Comparison of ENCODE assay signal across 8 cellular contexts in the genomic region with DNA sequence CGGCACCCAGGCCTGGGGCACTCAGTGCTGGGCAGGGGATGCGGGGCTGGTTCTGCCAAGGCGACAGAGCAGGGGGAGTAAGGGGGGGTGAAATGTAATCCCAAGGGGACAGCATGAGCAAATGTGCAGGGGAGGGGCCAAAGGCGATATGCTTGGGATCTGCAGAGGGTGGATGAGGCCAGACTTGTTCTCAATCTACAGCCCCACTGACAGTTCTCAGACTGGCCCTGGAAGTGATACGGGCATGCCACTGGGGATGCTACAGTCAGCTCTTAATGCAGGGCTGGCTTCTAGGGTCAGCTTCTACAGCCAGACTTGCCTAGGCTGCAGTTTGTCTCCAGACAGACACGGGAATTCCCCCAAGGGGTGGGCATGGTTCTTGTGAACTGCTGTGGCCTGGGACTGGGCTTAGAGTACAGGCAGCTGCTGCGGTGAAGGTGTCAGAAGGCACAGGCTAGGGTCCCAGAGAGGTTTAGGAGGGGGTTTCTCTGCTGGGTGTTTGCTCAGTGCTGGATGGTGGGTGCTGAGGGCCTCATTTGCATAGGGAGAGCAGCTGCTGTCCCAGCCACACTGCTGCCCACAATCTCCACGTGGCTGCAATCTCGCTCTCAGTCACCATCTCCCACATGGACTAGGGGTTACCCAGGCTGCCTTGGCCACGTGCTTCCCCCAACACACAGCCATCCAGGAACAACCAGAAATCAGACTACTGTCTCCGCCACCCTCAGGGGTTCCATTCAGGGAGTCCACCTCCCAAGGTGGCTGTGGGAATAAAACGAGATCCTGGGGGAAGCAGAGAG.
DNase-seq lines count a peak whose midpoint lies in the region; ATAC-seq, FAIRE-seq and TF ChIP-seq lines count a peak whose summit lies in the region.

No MANE protein-coding gene starts in this region.

- no peaks in the 10 kb centered on the region for H3K9me3 ChIP-seq in CD8-positive, alpha-beta memory T cell (ENCODE audit: low read length)

- peak overlapping the region in 7 of 8 donors; percentile 18 to 84 (median 52) for H3K27ac Mint-ChIP-seq in CD8-positive, alpha-beta memory T cell
- no peak overlapping the region for H3K27ac Mint-ChIP-seq in MCF 10A (ENCODE audit: low read depth, unreplicated experiment)

- H3K27me3 Mint-ChIP-seq in CD8-positive, alpha-beta memory T cell = peaks cover 0 to 2% of the 10 kb centered on the region in 2 donors
- H3K27me3 Mint-ChIP-seq in MCF 10A (ENCODE audit: insufficient read depth, unreplicated experiment) = peaks cover 2% of the 10 kb centered on the region

- H3K4me1 Mint-ChIP-seq in CD8-positive, alpha-beta memory T cell = peaks cover 36 to 39% (median 36%) of the 10 kb centered on the region in 3 donors
- H3K4me1 Mint-ChIP-seq in MCF 10A (ENCODE audit: insufficient read depth, unreplicated experiment) = no peaks in the 10 kb centered on the region

- no peaks in the 10 kb centered on the region for H3K36me3 ChIP-seq in CD8-positive, alpha-beta memory T cell (ENCODE audit: insufficient read depth, low read length)

- H3K27me3 ChIP-seq in CD8-positive, alpha-beta memory T cell (ENCODE audit: insufficient read depth, low read length, poor library complexity, severe bottlenecking) = no peaks in the 10 kb centered on the region

- peaks cover 34% of the 10 kb centered on the region for H3K4me1 ChIP-seq in CD8-positive, alpha-beta memory T cell (ENCODE audit: insufficient read depth, low read length)

- BruUV-seq in MCF 10A (replicated peaks; lab: Mats Ljungman, UMichigan) = no TSS peak

- H3K36me3 Mint-ChIP-seq in CD8-positive, alpha-beta memory T cell = peaks cover 0 to 1% (median 0%) of the 10 kb centered on the region in 3 donors
- no peaks in the 10 kb centered on the region for H3K36me3 Mint-ChIP-seq in MCF 10A (ENCODE audit: insufficient read depth, unreplicated experiment)

- no peak overlapping the region for H3K4me3 ChIP-seq in CD8-positive, alpha-beta memory T cell (ENCODE audit: low read length)

- CTCF ChIA-PET in CD8-positive, alpha-beta memory T cell (lab: Charles Lee) = interaction anchor here (0.7 kb wide), 1 partner anchor 19 kb away, joined by 4 read pairs; no protein-coding TSS in a partner anchor
- CTCF ChIA-PET in MCF 10A (lab: Yijun Ruan, JAX) = interaction anchor here (0.7 kb wide), 1 partner anchor 380 kb away, joined by 7 read pairs; no protein-coding TSS in a partner anchor

- POLR2A ChIA-PET in CD8-positive, alpha-beta memory T cell (lab: Charles Lee) = interaction anchor here (1.1 kb wide), 1 partner anchor 22 kb away, joined by 3 read pairs; no protein-coding TSS in a partner anchor
- POLR2A ChIA-PET in MCF 10A (lab: Yijun Ruan, JAX) = interaction anchor here (1.0 kb wide), 1 partner anchor 36 kb away, joined by 4 read pairs; no protein-coding TSS in a partner anchor

- intact Hi-C loops in MCF 10A (cut with micrococcal nuclease) = no loop called here

- peak; percentile 74 for ATAC-seq in HG03280 (IDR thresholded peaks at IDR 0.05; ENCODE audit: unreplicated experiment)

- no peak overlapping the region for H3K27ac ChIP-seq in CD8-positive, alpha-beta memory T cell (ENCODE audit: low read depth, low read length)

- peak overlapping the region in 3 of 7 donors; percentile 58 to 91 (median 79) for H3K4me3 Mint-ChIP-seq in CD8-positive, alpha-beta memory T cell
- H3K4me3 Mint-ChIP-seq in MCF 10A (ENCODE audit: unreplicated experiment) = no peak overlapping the region

- peak in 4 of 5 donors; percentile 29 to 53 (median 46) for DNase-seq in CD8-positive, alpha-beta memory T cell
- DNase-seq in GM19238 (ENCODE audit: insufficient read length, low spot score) (peak; percentile 91), myocyte (ENCODE audit: low read depth) (peak; percentile 89), A172 (ENCODE audit: low spot score) (no peak), MCF 10A (ENCODE audit: unreplicated experiment) (no peak), RCC 7860 (ENCODE audit: low spot score) (no peak)
- DNase-seq in activated CD4-positive, CD25-positive, alpha-beta regulatory T cell treated with anti-CD3 and anti-CD28 coated beads, Interleukin-2, amount 50 U/mL, for 72 hours = peak; percentile 68

- TF ChIP-seq CTCF in MCF 10A (IDR thresholded peaks at IDR 0.05; ENCODE audit: unreplicated experiment) = no peak

- no peak for FAIRE-seq in RCC 7860 (lab: Jason Lieb, UNC)

- H3K9me3 Mint-ChIP-seq in CD8-positive, alpha-beta memory T cell = no peaks in the 10 kb centered on the region
- no peaks in the 10 kb centered on the region for H3K9me3 Mint-ChIP-seq in MCF 10A (ENCODE audit: unreplicated experiment)

Comparison
In these comparisons a context has a peak if more than half of its experiments do, and no peak if none do; other contexts are left out.
1. DNase-seq: peak in CD8-positive, alpha-beta memory T cell (4 of 5), GM19238 (single experiment), activated CD4-positive, CD25-positive, alpha-beta regulatory T cell treated with anti-CD3 and anti-CD28 coated beads, Interleukin-2, amount 50 U/mL, for 72 hours (single experiment) and myocyte (single experiment); none in A172 (single experiment), MCF 10A (single experiment) and RCC 7860 (single experiment).